In genomic region chr2:217947341-217948316, GRCh38 we compare ENCODE assay signal across 15 cellular contexts. TPM values are rescaled to one million over a fixed set of nuclear protein-coding genes. Genes with fewer than 3 reads are reported as not detected.
DNase-seq lines count a peak whose midpoint lies in the region; TF ChIP-seq lines count a peak whose summit lies in the region.
"Had no signal": no experiment of that assay in that cellular context is flagged by ENCODE, and none has a peak within 500 bp of the region (broad histone marks: within the 10 kb centered on the region; RNA-seq: fewer than 3 reads in every experiment).

No MANE protein-coding gene starts in this region.

- WGBS in endodermal cell (ENCODE audit: insufficient coverage in 1 of 2, insufficient read length in 1 of 2), 2 experiments, result 79 to 88% methylated on average over 14 to 20 of the region's 20 CpGs

- TF ChIP-seq EP300 in Ishikawa (IDR thresholded peaks at IDR 0.05; ENCODE audit: borderline replicate concordance), result no peak

- no peak overlapping the region for H3K4me3 Mint-ChIP-seq in endodermal cell
- H3K4me3 Mint-ChIP-seq: activated T-cell treated with anti-CD3 and anti-CD28 coated beads, Interleukin-2, amount 50 U/mL, for 4 hours; CD8-positive, alpha-beta memory T cell; central memory CD8-positive, alpha-beta T cell; stimulated activated effector memory CD8-positive, alpha-beta T cell treated with anti-CD3 and anti-CD28 coated beads, Interleukin-12 subunit alpha, Interleukin-12 subunit beta, amount 100 ng/mL, for 72 hours had no signal

- peaks cover 29% of the 10 kb centered on the region for H3K4me1 Mint-ChIP-seq in endodermal cell
- H3K4me1 Mint-ChIP-seq: CD8-positive, alpha-beta memory T cell; central memory CD8-positive, alpha-beta T cell; stimulated activated effector memory CD8-positive, alpha-beta T cell treated with anti-CD3 and anti-CD28 coated beads, Interleukin-12 subunit alpha, Interleukin-12 subunit beta, amount 100 ng/mL, for 72 hours had no signal

- peaks cover 12% of the 10 kb centered on the region for H3K27me3 Mint-ChIP-seq in endodermal cell (ENCODE audit: insufficient read depth)

- H3K36me3 Mint-ChIP-seq in endodermal cell (ENCODE audit: low read depth), result no peaks in the 10 kb centered on the region
- H3K36me3 Mint-ChIP-seq: CD8-positive, alpha-beta memory T cell; stimulated activated effector memory CD8-positive, alpha-beta T cell treated with anti-CD3 and anti-CD28 coated beads, Interleukin-12 subunit alpha, Interleukin-12 subunit beta, amount 100 ng/mL, for 72 hours had no signal

- H3K27ac Mint-ChIP-seq in endodermal cell, result no peak overlapping the region
- H3K27ac Mint-ChIP-seq: stimulated activated effector memory CD8-positive, alpha-beta T cell treated with anti-CD3 and anti-CD28 coated beads, Interleukin-12 subunit alpha, Interleukin-12 subunit beta, amount 100 ng/mL, for 72 hours had no signal

- no peaks in the 10 kb centered on the region for H3K9me3 Mint-ChIP-seq in endodermal cell
- H3K9me3 Mint-ChIP-seq: activated T-cell treated with anti-CD3 and anti-CD28 coated beads, Interleukin-2, amount 50 U/mL, for 4 hours; CD8-positive, alpha-beta memory T cell; central memory CD8-positive, alpha-beta T cell; stimulated activated effector memory CD8-positive, alpha-beta T cell treated with anti-CD3 and anti-CD28 coated beads, Interleukin-12 subunit alpha, Interleukin-12 subunit beta, amount 100 ng/mL, for 72 hours had no signal

- H3K9ac ChIP-seq in BLaER1 (peak overlapping the region; percentile 34; the same call in 1 of the 2 replicates), endodermal cell (ENCODE audit: extremely low read depth, low read length, poor library complexity, severe bottlenecking) (no peak overlapping the region)

- H3K9me3 ChIP-seq in BLaER1 (no peaks in the 10 kb centered on the region), endodermal cell (ENCODE audit: control insufficient read depth, low read length) (no peaks in the 10 kb centered on the region)
- H3K9me3 ChIP-seq: gastrocnemius medialis, mucosa of descending colon had no signal

- peak overlapping the region; percentile 32 for H3K4me2 ChIP-seq in BLaER1

- peaks cover 95% of the 10 kb centered on the region for H4K20me1 ChIP-seq in BLaER1

- TF ChIP-seq CTCF in endodermal cell (conservative IDR thresholded peaks at IDR 0.05), result peak; percentile 68

- no peak overlapping the region for H3K27ac ChIP-seq in BLaER1
- no peak overlapping the region for H3K27ac ChIP-seq in endodermal cell (ENCODE audit: low read depth, low read length)

- peak; percentile 10; the same call in 1 of the 2 replicates for TF ChIP-seq RAD21 in Ishikawa (IDR thresholded peaks at IDR 0.05; ENCODE audit: low read depth)

- peak; percentile 87 for DNase-seq in endodermal cell
- peak; percentile 20 for DNase-seq in occipital lobe (lab: John Stamatoyannopoulos, UW)
- no peak for DNase-seq in activated CD4-positive, alpha-beta T cell treated with anti-CD3 and anti-CD28 coated beads for 48 hours
- no peak for DNase-seq in activated gamma-delta T cell (lab: John Stamatoyannopoulos, UW)
- no peak for DNase-seq in NCI-H1436 (lab: John Stamatoyannopoulos, UW)
- no peak for DNase-seq in SKM-1 (lab: John Stamatoyannopoulos, UW; ENCODE audit: unreplicated experiment)
- DNase-seq: activated T-cell treated with anti-CD3 and anti-CD28 coated beads, Interleukin-2, amount 50 U/mL, for 4 hours; CD8-positive, alpha-beta memory T cell; gastrocnemius medialis; NCI-H1092 treated with DMSO at 0.1 percent for 48 hours had no signal

- H3K4me3 ChIP-seq in BLaER1, result no peak overlapping the region
- H3K4me3 ChIP-seq in endodermal cell (ENCODE audit: low read length), result no peak overlapping the region
- H3K4me3 ChIP-seq: gastrocnemius medialis, mucosa of descending colon had no signal

- H3K27me3 ChIP-seq in BLaER1 (no peaks in the 10 kb centered on the region), endodermal cell (ENCODE audit: control insufficient read depth, insufficient read depth, low read length, poor library complexity, severe bottlenecking) (no peaks in the 10 kb centered on the region)
- H3K27me3 ChIP-seq: gastrocnemius medialis had no signal

- H3K36me3 ChIP-seq in BLaER1 (peaks cover 24% of the 10 kb centered on the region; the same call in 1 of the 2 replicates), endodermal cell (ENCODE audit: control insufficient read depth, insufficient read depth, low read length) (no peaks in the 10 kb centered on the region)
- H3K36me3 ChIP-seq: gastrocnemius medialis had no signal

- H3K4me1 ChIP-seq in BLaER1 (peaks cover 31% of the 10 kb centered on the region), endodermal cell (ENCODE audit: control insufficient read depth, insufficient read depth, low read length) (no peaks in the 10 kb centered on the region)

TF ChIP-seq in Ishikawa, 13 proteins besides CTCF, POLR2A, EP300 and RAD21:
- TF ChIP-seq TCF12 (IDR thresholded peaks at IDR 0.05; ENCODE audit: low read depth) (no peak), USF1 (IDR thresholded peaks at IDR 0.05) (no peak)
TF ChIP-seq in Ishikawa: peak in this region for 0.

RNA-seq across cellular contexts. Expression of gene TNS1, which starts 55.2 kb away (rescaled TPM):
- total RNA-seq in endodermal cell, result 1 to 10 TPM; 3.3 to 4.2 TPM
- polyA plus RNA-seq in endodermal cell (2013, experiment 1 of 2), result 5.6 TPM
- 7.2 TPM for polyA plus RNA-seq in endodermal cell (2013, experiment 2 of 2)
- total RNA-seq in occipital lobe, result 3.1 TPM
- polyA plus RNA-seq: CD8-positive, alpha-beta memory T cell had no signal

Comparison
In these comparisons a context has a peak if more than half of its experiments do, and no peak if none do; other contexts are left out.
1. DNase-seq: peak in endodermal cell (single experiment) and occipital lobe (single experiment); none in activated CD4-positive, alpha-beta T cell treated with anti-CD3 and anti-CD28 coated beads for 48 hours (single experiment), activated gamma-delta T cell (single experiment), NCI-H1436 (single experiment) and SKM-1 (single experiment).